9 cellular contexts compared by ENCODE assay signal in the genomic region with DNA sequence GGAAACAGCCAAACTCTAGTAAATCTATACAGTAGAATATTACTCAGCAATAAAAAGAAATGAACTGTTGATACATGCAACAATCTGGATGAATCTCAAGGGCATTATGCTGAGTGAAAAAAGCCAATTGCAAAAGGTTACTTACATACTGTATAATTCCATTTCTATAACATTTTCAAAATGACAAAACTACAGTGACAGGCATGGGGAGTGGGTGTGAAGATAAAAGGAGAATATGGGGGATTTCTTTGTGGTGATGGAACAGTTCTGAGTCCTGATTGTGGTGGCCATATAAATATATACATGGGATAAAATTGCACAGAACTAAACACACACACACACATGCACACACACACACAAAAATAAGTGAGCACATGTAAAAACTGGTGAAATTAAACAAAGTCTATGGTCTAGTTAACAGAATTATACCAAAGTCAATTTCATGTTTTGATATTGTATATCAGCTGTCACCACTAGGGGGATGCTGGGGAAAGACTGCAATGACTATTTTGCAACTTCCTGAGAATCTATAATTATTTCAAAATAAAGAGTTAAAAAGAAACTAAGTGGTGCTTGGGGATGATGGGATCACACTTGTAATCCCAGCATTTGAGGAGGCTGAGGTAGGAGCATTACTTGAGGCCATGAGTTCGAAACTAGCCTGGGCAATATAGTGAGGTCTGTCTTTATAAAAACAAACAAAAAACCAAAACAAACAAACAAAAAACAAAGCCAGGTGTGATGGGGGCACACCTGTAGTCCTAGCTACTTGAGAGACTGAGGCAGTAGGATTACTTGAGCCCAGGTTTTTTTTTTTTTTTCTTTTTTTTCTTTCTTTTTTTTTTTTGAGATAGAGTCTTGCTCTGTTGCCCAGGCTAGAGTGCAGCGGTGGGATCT.
DNase-seq lines count a peak whose midpoint lies in the region; ATAC-seq, FAIRE-seq and TF ChIP-seq lines count a peak whose summit lies in the region.
"Had no signal": no experiment of that assay in that cellular context is flagged by ENCODE, and none has a peak within 500 bp of the region (broad histone marks: within the 10 kb centered on the region; RNA-seq: fewer than 3 reads in every experiment).

No MANE protein-coding gene starts in this region.

- H3K79me2 ChIP-seq in endothelial cell of umbilical vein (ENCODE audit: control insufficient read depth, insufficient read depth, low read length), result no peaks in the 10 kb centered on the region

- TF ChIP-seq CTCF in heart left ventricle (IDR thresholded peaks at IDR 0.05), result peak; percentile 26 to 67 (median 56)
- TF ChIP-seq CTCF in NB4 (IDR thresholded peaks at IDR 0.05; ENCODE audit: low read depth, low read length), result peak; percentile 57
- TF ChIP-seq CTCF in endothelial cell of umbilical vein (IDR thresholded peaks at IDR 0.05; ENCODE audit: extremely low read depth in 1 of 2, insufficient read depth in 1 of 2, low read depth in 1 of 2, low read length in 2 of 2), result peak; percentile 53 to 59

- WGBS in heart left ventricle, 4 donors, result 95 to 97% (median 95%) methylated on average over 2 of the region's 2 CpGs

- no peak for ATAC-seq in heart left ventricle
- no peak for ATAC-seq in left ventricle myocardium superior
- no peak for ATAC-seq in GM19463 (IDR thresholded peaks at IDR 0.05; ENCODE audit: unreplicated experiment)

- peaks cover 0 to 20% (median 4%) of the 10 kb centered on the region in 12 donors for H3K9me3 ChIP-seq in heart left ventricle
- H3K9me3 ChIP-seq in endothelial cell of umbilical vein (replicated peaks; ENCODE audit: control insufficient read depth, insufficient read depth, low read length), result no peaks in the 10 kb centered on the region

- no peaks in the 10 kb centered on the region for H3K4me1 ChIP-seq in heart left ventricle
- H3K4me1 ChIP-seq in endothelial cell of umbilical vein (ENCODE audit: control insufficient read depth, extremely low read depth, insufficient read depth, low read length), result no peaks in the 10 kb centered on the region

- H3K4me2 ChIP-seq in endothelial cell of umbilical vein (ENCODE audit: insufficient read depth, low read length), result no peak overlapping the region

- dilution Hi-C loops in endothelial cell of umbilical vein (cut with MboI; ENCODE audit: extremely low pct_ligation_motif_present, low sequenced_read_pairs), result no loop called here

- CTCF ChIA-PET in endothelial cell of umbilical vein (lab: Charles Lee), result interaction anchor here (0.6 to 1.8 kb wide), 8 partner anchors 9 to 103 kb away, joined by 3 to 13 read pairs (median 4); a partner anchor contains a TSS

- H3K9me1 ChIP-seq in endothelial cell of umbilical vein (replicated peaks; ENCODE audit: control insufficient read depth, extremely low read depth, insufficient read depth, low read length), result no peaks in the 10 kb centered on the region

- intact Hi-C loops in heart left ventricle (cut with DNase I) (loop anchor here in 2 of 10 donors (10.0 kb wide), 1 partner anchor 99 kb away; no protein-coding TSS in a partner anchor), left ventricle myocardium superior (cut with micrococcal nuclease) (no loop called here), endothelial cell of umbilical vein (cut with micrococcal nuclease) (loop anchor here (1.0 kb wide), 2 partner anchors 11 to 104 kb away; no protein-coding TSS in a partner anchor)

- no peak for TF ChIP-seq POLR2A in heart left ventricle (IDR thresholded peaks at IDR 0.05)
- no peak for TF ChIP-seq POLR2A in NB4 (IDR thresholded peaks at IDR 0.05; ENCODE audit: extremely low read depth, insufficient read length)
- TF ChIP-seq POLR2A in endothelial cell of umbilical vein (IDR thresholded peaks at IDR 0.05; ENCODE audit: low read depth, low read length), result no peak

- H3K27me3 ChIP-seq in heart left ventricle (no peaks in the 10 kb centered on the region), endothelial cell of umbilical vein (ENCODE audit: control insufficient read depth in 2 of 2, insufficient read depth in 2 of 2, low read length in 2 of 2) (no peaks in the 10 kb centered on the region)

- H4K20me1 ChIP-seq in endothelial cell of umbilical vein (replicated peaks; ENCODE audit: control insufficient read depth, extremely low read depth, insufficient read depth, low read length), result no peaks in the 10 kb centered on the region

- no peaks in the 10 kb centered on the region for H3K36me3 ChIP-seq in heart left ventricle
- no peaks in the 10 kb centered on the region for H3K36me3 ChIP-seq in endothelial cell of umbilical vein (ENCODE audit: control insufficient read depth in 2 of 2, extremely low read depth in 1 of 2, insufficient read depth in 2 of 2, low read length in 2 of 2)

- peak; percentile 59 for FAIRE-seq in endothelial cell of umbilical vein (lab: Jason Lieb, UNC)

- BruUV-seq in endothelial cell of umbilical vein (replicated peaks; lab: Mats Ljungman, UMichigan), result no TSS peak

- no peak overlapping the region for H3K9ac ChIP-seq in endothelial cell of umbilical vein (replicated peaks; ENCODE audit: extremely low read depth, insufficient read depth, low read length)

- no peak overlapping the region for H2AFZ ChIP-seq in endothelial cell of umbilical vein (ENCODE audit: low read depth, low read length)

- DNase-seq in heart left ventricle (no peak), left ventricle myocardium superior (no peak), NB4 (ENCODE audit: low read depth) (peak; percentile 26), endothelial cell of umbilical vein (ENCODE audit: low read depth, low spot score) (peak; percentile 32), smooth muscle cell of the brain vasculature (ENCODE audit: low read depth, low spot score) (peak; percentile 2), midbrain (lab: John Stamatoyannopoulos, UW) (no peak)
- DNase-seq in stimulated activated CD4-positive, alpha-beta T cell treated with anti-CD3 and anti-CD28 coated beads, Interleukin-12 subunit alpha, Interleukin-12 subunit beta, amount 100 ng/mL, for 4 hours, result no peak
- DNase-seq: activated naive CD8-positive, alpha-beta T cell treated with anti-CD3 and anti-CD28 coated beads, Interleukin-2, amount 10 ng/mL, durations not matched to agents 7 days and 5 days had no signal

- POLR2A ChIA-PET in endothelial cell of umbilical vein (lab: Charles Lee), result no interaction called here

- no peak overlapping the region for H3K4me3 ChIP-seq in heart left ventricle
- no peak overlapping the region for H3K4me3 ChIP-seq in NB4 (ENCODE audit: low read depth, low read length)
- no peak overlapping the region for H3K4me3 ChIP-seq in endothelial cell of umbilical vein (replicated peaks in 1 of 3; ENCODE audit: insufficient read depth in 1 of 3, low read depth in 1 of 3, low read length in 3 of 3)

- H3K27ac ChIP-seq in heart left ventricle, result no peak overlapping the region
- H3K27ac ChIP-seq in endothelial cell of umbilical vein (ENCODE audit: insufficient read depth, low read depth, low read length), result no peak overlapping the region

TF ChIP-seq in endothelial cell of umbilical vein, 7 proteins besides CTCF, POLR2A, EP300 and RAD21:
- TF ChIP-seq MYC (IDR thresholded peaks at IDR 0.05; ENCODE audit: low read depth, low read length) (no peak), GATA2 (IDR thresholded peaks at IDR 0.05; ENCODE audit: insufficient read depth, insufficient read length, low read depth, low read length) (no peak), POLR2AphosphoS5 (IDR thresholded peaks at IDR 0.05; ENCODE audit: insufficient read depth, low read depth, low read length) (no peak), FOS (IDR thresholded peaks at IDR 0.05; ENCODE audit: borderline replicate concordance, insufficient read depth, low read length) (no peak), JUN (IDR thresholded peaks at IDR 0.05; ENCODE audit: borderline replicate concordance, insufficient read depth, insufficient read length, low read depth) (no peak), EZH2 (IDR thresholded peaks at IDR 0.05; ENCODE audit: borderline replicate concordance, low read depth, low read length, severe bottlenecking) (no peak)
- TF ChIP-seq, protein P1, sequence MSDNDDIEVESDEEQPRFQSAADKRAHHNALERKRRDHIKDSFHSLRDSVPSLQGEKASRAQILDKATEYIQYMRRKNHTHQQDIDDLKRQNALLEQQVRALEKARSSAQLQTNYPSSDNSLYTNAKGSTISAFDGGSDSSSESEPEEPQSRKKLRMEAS (IDR thresholded peaks at IDR 0.05; ENCODE audit: insufficient read depth, insufficient read length), result no peak

Comparison
In these comparisons a context has a peak if more than half of its experiments do, and no peak if none do; other contexts are left out.
1. DNase-seq: peak in NB4 (single experiment), endothelial cell of umbilical vein (single experiment) and smooth muscle cell of the brain vasculature (single experiment); none in heart left ventricle (0 of 5), left ventricle myocardium superior (single experiment), stimulated activated CD4-positive, alpha-beta T cell treated with anti-CD3 and anti-CD28 coated beads, Interleukin-12 subunit alpha, Interleukin-12 subunit beta, amount 100 ng/mL, for 4 hours (single experiment) and midbrain (single experiment).
2. Peak in every context shown above with its lines, with median percentiles within 50 percentile points of each other: CTCF ChIP-seq.